In the genomic region with DNA sequence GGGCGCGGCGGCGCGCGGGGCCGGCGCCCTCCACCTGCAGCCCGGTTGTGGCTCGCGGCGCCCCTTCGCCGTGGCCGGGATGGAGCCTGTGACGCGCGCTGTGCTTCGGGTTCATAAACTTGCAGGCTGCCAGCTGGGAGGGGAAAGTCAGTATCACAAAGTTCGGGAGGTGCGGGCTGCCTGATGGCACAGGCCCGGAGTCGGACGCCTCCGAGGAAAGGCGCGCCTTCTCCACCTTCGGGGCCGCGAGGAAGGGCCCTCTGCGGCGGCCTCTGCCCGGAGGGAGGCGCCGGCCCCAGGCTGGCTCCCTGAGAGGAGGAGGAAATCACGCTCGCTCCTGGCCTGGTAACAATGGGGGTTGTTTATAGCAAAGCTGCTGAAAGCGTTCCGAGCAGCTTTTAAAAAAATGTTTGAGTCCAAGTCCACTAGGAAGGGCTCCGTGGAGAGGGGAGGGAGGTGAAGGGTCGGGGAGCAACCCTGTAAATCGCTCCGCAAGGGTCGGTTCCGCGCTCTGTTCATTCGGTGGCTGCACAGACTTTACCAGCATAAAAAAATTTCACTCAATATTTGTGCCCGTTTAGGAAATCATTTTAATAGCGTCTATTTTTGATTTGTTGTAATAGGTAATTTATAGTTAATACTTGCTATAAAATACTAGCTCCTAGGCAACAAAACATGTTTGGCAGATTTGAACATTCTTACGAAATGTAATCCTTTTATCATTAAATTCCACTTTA, we compare ENCODE assay signal across 8 cellular contexts. TPM values are rescaled to one million over a fixed set of nuclear protein-coding genes. Genes with fewer than 3 reads are reported as not detected.
DNase-seq lines count a peak whose midpoint lies in the region; ATAC-seq and TF ChIP-seq lines count a peak whose summit lies in the region.

No MANE protein-coding gene starts in this region.

- no peak for TF ChIP-seq CTCF in CD8-positive, alpha-beta T cell (IDR thresholded peaks at IDR 0.05)

- POLR2A ChIA-PET in CD8-positive, alpha-beta T cell (lab: Charles Lee) = no interaction called here

- peaks cover 3% of the 10 kb centered on the region for H3K36me3 Mint-ChIP-seq in CD8-positive, alpha-beta T cell
- H3K36me3 Mint-ChIP-seq in T-helper 1 cell treated with Interleukin-12 subunit alpha and Interleukin-12 subunit beta and Interleukin-4 antibody, amounts not matched to agents 30 μg/mL and 1 μg/mL, for 36 hours (ENCODE audit: low read depth) = peaks cover 11% of the 10 kb centered on the region
- peaks cover 0 to 3% (median 0%) of the 10 kb centered on the region in 3 donors for H3K36me3 Mint-ChIP-seq in immature natural killer cell

- intact Hi-C loops in CD8-positive, alpha-beta T cell (cut with DNase I, micrococcal nuclease) = no loop called here

- H3K9me3 ChIP-seq in CD8-positive, alpha-beta T cell (ENCODE audit: low read length) = no peaks in the 10 kb centered on the region

- CTCF ChIA-PET in CD8-positive, alpha-beta T cell (lab: Charles Lee) = no interaction called here

- H3K36me3 ChIP-seq in CD8-positive, alpha-beta T cell (ENCODE audit: insufficient read depth, low read length) = no peaks in the 10 kb centered on the region

- peak in 3 of 7 experiments; percentile 3 to 54 (median 23) for DNase-seq in CD8-positive, alpha-beta T cell
- DNase-seq in caudate nucleus (lab: John Stamatoyannopoulos, UW) (peak in 23 of 61 donors; percentile 17 to 73 (median 36)), immature natural killer cell (peak; percentile 3 to 23 (median 12)), skeletal muscle cell (ENCODE audit: low read depth) (no peak), cerebellar nuclear complex (lab: John Stamatoyannopoulos, UW) (no peak)

- peaks cover 61% of the 10 kb centered on the region for H3K27me3 Mint-ChIP-seq in CD8-positive, alpha-beta T cell (ENCODE audit: low read depth)
- peaks cover 72% of the 10 kb centered on the region for H3K27me3 Mint-ChIP-seq in T-helper 1 cell treated with Interleukin-12 subunit alpha and Interleukin-12 subunit beta and Interleukin-4 antibody, amounts not matched to agents 30 μg/mL and 1 μg/mL, for 36 hours (ENCODE audit: low read depth)
- peaks cover 25 to 47% (median 38%) of the 10 kb centered on the region in 3 donors for H3K27me3 Mint-ChIP-seq in immature natural killer cell (ENCODE audit: low read depth in 3 of 3)

- H3K27me3 ChIP-seq in CD8-positive, alpha-beta T cell (ENCODE audit: insufficient read depth, low read length) = peaks cover 22% of the 10 kb centered on the region

- peak overlapping the region; percentile 80 for H3K4me3 Mint-ChIP-seq in CD8-positive, alpha-beta T cell
- H3K4me3 Mint-ChIP-seq in T-helper 1 cell treated with Interleukin-12 subunit alpha and Interleukin-12 subunit beta and Interleukin-4 antibody, amounts not matched to agents 30 μg/mL and 1 μg/mL, for 36 hours = peak overlapping the region; percentile 88
- H3K4me3 Mint-ChIP-seq in immature natural killer cell = peak overlapping the region; percentile 83 to 89 (median 87)

- H3K9me3 Mint-ChIP-seq in CD8-positive, alpha-beta T cell = no peaks in the 10 kb centered on the region
- H3K9me3 Mint-ChIP-seq in T-helper 1 cell treated with Interleukin-12 subunit alpha and Interleukin-12 subunit beta and Interleukin-4 antibody, amounts not matched to agents 30 μg/mL and 1 μg/mL, for 36 hours = no peaks in the 10 kb centered on the region
- peaks cover 0 to 7% (median 0%) of the 10 kb centered on the region in 6 donors for H3K9me3 Mint-ChIP-seq in immature natural killer cell

- H3K27ac Mint-ChIP-seq in CD8-positive, alpha-beta T cell = peak overlapping the region; percentile 72
- peak overlapping the region; percentile 81 for H3K27ac Mint-ChIP-seq in T-helper 1 cell treated with Interleukin-12 subunit alpha and Interleukin-12 subunit beta and Interleukin-4 antibody, amounts not matched to agents 30 μg/mL and 1 μg/mL, for 36 hours
- H3K27ac Mint-ChIP-seq in immature natural killer cell = peak overlapping the region in 4 of 6 donors; percentile 44 to 64 (median 46)

- peaks cover 21% of the 10 kb centered on the region for H3K4me1 Mint-ChIP-seq in CD8-positive, alpha-beta T cell (ENCODE audit: low read depth)
- peaks cover 45% of the 10 kb centered on the region for H3K4me1 Mint-ChIP-seq in T-helper 1 cell treated with Interleukin-12 subunit alpha and Interleukin-12 subunit beta and Interleukin-4 antibody, amounts not matched to agents 30 μg/mL and 1 μg/mL, for 36 hours (ENCODE audit: low read depth)
- peaks cover 17 to 27% of the 10 kb centered on the region in 2 donors for H3K4me1 Mint-ChIP-seq in immature natural killer cell

- H3K27ac ChIP-seq in CD8-positive, alpha-beta T cell (ENCODE audit: low read depth, low read length) = no peak overlapping the region
- H3K27ac ChIP-seq in caudate nucleus (ENCODE audit: low read depth, low read length) = peak overlapping the region; percentile 18

- peak overlapping the region; percentile 40 for H3K4me3 ChIP-seq in CD8-positive, alpha-beta T cell (ENCODE audit: low read depth, low read length)
- peak overlapping the region; percentile 68 for H3K4me3 ChIP-seq in skeletal muscle cell (ENCODE audit: low read depth, low read length)

- H3K4me1 ChIP-seq in CD8-positive, alpha-beta T cell (ENCODE audit: insufficient read depth, low read length) = peaks cover 14% of the 10 kb centered on the region

- ATAC-seq in CD8-positive, alpha-beta T cell = peak; percentile 10
- ATAC-seq in GM19395 (IDR thresholded peaks at IDR 0.05; ENCODE audit: unreplicated experiment) = peak; percentile 42
- ATAC-seq in HG03565 (IDR thresholded peaks at IDR 0.05; ENCODE audit: unreplicated experiment) = peak; percentile 21

RNA-seq across cellular contexts. Expression of gene AFDN, which starts 1.0 kb away (rescaled TPM):
- total RNA-seq in CD8-positive, alpha-beta T cell = 1 to 10 TPM; 6.8 to 9.9 TPM
- polyA plus RNA-seq in immature natural killer cell = 1 to 10 TPM in 1 of 3 donors, under 1 TPM in 1, not detected in 1; 0.27 to 1.5 TPM

Comparison
In these comparisons a context has a peak if more than half of its experiments do, and no peak if none do; other contexts are left out.
1. DNase-seq: peak in immature natural killer cell (3 of 3); none in skeletal muscle cell (single experiment) and cerebellar nuclear complex (0 of 2).
2. Peak in every context shown above with its lines, with median percentiles within 50 percentile points of each other: ATAC-seq, H3K27ac Mint-ChIP-seq and H3K4me3 Mint-ChIP-seq.